Comparison of ENCODE assay signal across 1 cellular context in the genomic region with DNA sequence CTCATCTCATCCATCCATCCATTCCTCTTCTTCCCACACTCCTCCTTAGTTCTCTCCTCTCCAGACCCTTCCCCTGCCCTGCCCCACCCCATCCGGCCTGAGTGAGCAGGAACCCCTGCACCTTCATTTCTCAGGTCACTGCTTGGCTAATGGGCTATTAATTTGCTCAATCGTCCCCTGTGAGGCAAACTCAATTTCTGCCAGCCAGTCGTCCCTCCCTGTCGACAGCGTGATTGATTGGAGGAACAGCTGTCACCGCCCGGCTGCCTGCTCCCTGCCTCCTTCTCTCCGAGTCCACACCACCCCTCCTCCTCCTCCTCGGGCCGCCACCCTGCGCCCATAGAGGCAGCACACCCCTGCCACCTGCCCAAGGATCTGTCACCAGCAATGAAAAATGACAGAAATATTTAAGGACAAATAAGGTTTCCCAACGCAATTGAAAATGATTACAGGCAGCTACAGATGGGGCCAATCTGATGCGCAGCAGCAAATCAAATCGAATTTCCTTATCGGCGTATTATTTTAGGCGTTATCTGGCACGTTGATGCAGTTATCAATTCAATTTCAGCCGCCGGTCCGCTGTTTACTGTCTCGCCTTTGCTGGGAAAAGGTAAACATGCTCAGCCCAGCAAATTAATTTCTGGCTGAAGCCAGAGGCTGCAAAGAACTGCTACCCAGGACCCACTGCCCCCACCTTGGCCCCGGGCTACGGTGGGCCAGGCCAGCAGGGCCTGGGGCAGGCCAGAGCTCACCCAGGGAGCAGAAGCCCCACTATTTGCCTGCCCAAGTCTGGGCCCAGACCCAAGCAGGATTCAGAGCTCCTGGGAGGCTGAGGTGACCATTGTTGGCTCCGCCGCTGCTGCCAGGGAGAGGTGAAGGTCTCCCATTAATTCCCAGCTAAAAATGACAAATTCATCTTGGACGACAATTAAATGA.
TF ChIP-seq lines count a peak whose summit lies in the region.

No MANE protein-coding gene starts in this region.

TF ChIP-seq in H1, 55 proteins besides CTCF, POLR2A, EP300 and RAD21 (continued from another document):
- TF ChIP-seq, protein P1, sequence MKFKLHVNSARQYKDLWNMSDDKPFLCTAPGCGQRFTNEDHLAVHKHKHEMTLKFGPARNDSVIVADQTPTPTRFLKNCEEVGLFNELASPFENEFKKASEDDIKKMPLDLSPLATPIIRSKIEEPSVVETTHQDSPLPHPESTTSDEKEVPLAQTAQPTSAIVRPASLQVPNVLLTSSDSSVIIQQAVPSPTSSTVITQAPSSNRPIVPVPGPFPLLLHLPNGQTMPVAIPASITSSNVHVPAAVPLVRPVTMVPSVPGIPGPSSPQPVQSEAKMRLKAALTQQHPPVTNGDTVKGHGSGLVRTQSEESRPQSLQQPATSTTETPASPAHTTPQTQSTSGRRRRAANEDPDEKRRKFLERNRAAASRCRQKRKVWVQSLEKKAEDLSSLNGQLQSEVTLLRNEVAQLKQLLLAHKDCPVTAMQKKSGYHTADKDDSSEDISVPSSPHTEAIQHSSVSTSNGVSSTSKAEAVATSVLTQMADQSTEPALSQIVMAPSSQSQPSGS (IDR thresholded peaks at IDR 0.05; ENCODE audit: low read length) = no peak
- TF ChIP-seq SP2 (IDR thresholded peaks at IDR 0.05; ENCODE audit: low read length) (no peak), BRCA1 (IDR thresholded peaks at IDR 0.05; ENCODE audit: low read depth, low read length) (no peak), CREB1 (IDR thresholded peaks at IDR 0.05) (no peak), CTBP2 (IDR thresholded peaks at IDR 0.05; ENCODE audit: borderline replicate concordance, insufficient read depth, insufficient read length, low read length) (no peak), TAF7 (optimal IDR thresholded peaks at IDR 0.05; ENCODE audit: borderline replicate concordance, low read depth, low read length) (no peak), KDM5A (IDR thresholded peaks at IDR 0.05; ENCODE audit: low read length) (no peak), ZNF274 (IDR thresholded peaks at IDR 0.05; ENCODE audit: borderline replicate concordance, extremely low read depth, low read length) (no peak), CHD1 (IDR thresholded peaks at IDR 0.05; ENCODE audit: low read depth, low read length) (no peak), FOSL1 (IDR thresholded peaks at IDR 0.05; ENCODE audit: insufficient read depth, low read depth, low read length) (no peak), EGR1 (IDR thresholded peaks at IDR 0.05; ENCODE audit: borderline replicate concordance, low read depth, low read length) (no peak), BCL11A (IDR thresholded peaks at IDR 0.05; ENCODE audit: low read depth in 2 of 2, low read length in 2 of 2) (no peak), SP4 (IDR thresholded peaks at IDR 0.05; ENCODE audit: low read length) (no peak), GTF2F1 (IDR thresholded peaks at IDR 0.05; ENCODE audit: borderline replicate concordance, low read depth, low read length) (no peak)
- TF ChIP-seq, protein P2, sequence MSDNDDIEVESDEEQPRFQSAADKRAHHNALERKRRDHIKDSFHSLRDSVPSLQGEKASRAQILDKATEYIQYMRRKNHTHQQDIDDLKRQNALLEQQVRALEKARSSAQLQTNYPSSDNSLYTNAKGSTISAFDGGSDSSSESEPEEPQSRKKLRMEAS (IDR thresholded peaks at IDR 0.05) = no peak
TF ChIP-seq in H1: peak in this region for 0.
